Comparison of ENCODE assay signal across 8 cellular contexts in the genomic region with DNA sequence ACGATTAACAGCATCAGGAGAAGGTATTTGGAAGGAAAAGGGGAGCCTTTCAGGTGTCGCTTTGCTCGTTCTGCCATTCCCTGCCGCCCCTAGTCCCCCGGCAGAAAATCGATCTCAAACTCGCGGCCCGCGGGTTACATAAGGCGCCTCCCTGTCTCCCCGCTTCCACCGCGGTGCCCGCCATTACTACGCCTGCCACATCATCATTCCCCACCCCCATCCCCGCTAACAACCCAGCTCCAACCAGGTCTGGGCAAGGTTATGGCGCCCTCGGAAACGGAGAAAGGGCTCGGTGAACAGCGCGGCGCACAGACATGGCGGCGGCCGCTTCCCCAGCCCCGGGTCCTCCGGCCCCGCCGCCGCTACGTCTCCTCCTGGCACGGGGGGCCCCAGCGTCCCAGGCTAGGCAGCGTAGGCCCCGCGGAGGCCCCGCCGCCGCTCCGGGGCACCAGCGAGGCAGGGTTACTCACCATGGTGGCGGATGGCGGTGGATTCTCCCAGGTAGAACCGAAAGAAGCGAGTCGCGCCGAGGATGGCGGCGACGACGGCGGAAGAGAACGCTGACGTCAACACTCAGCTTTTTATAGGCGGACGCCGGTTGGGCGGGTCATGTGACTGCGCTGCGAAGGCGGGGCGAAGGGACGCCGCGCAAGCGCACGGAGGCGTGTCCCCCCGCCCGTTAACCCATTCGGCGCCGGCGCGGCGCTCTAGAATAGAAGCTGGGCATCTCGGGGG.
DNase-seq lines count a peak whose midpoint lies in the region; ATAC-seq and TF ChIP-seq lines count a peak whose summit lies in the region.

TSS of gene EEF2 (minus strand) at position 556 of the 735 bp plus-strand sequence. CDS start at position 473, 83 bp downstream.

- H3K4me3 ChIP-seq in choroid plexus epithelial cell (ENCODE audit: low read depth, low read length): peak within 1 kb of the TSS; percentile 98

- no peak for TF ChIP-seq CTCF in choroid plexus epithelial cell (conservative IDR thresholded peaks at IDR 0.05; ENCODE audit: low read depth, low read length)

- peak; percentile 79 for DNase-seq in NCI-H510A (lab: John Stamatoyannopoulos, UW)
- peak; percentile 93 for DNase-seq in activated CD4-positive, alpha-beta T cell treated with anti-CD3 and anti-CD28 coated beads for 48 hours
- DNase-seq in choroid plexus epithelial cell (ENCODE audit: low read depth): peak; percentile 93
- peak; percentile 92 for DNase-seq in kidney tubule cell (ENCODE audit: low spot score)
- DNase-seq in stimulated activated CD4-positive, alpha-beta T cell treated with anti-CD3 and anti-CD28 coated beads, Interleukin-1b, Interleukin-23, amount 100 ng/mL, for 1 hour (ENCODE audit: low read depth in 2 of 2): peak; percentile 85 to 86

- peak; percentile 61 for ATAC-seq in GM18502 (IDR thresholded peaks at IDR 0.05; ENCODE audit: poor library complexity, unreplicated experiment)
- peak; percentile 50 for ATAC-seq in HG03196 (IDR thresholded peaks at IDR 0.05; ENCODE audit: unreplicated experiment)
- no peak for ATAC-seq in HG02884 (IDR thresholded peaks at IDR 0.05; ENCODE audit: unreplicated experiment)
